In the genomic region with DNA sequence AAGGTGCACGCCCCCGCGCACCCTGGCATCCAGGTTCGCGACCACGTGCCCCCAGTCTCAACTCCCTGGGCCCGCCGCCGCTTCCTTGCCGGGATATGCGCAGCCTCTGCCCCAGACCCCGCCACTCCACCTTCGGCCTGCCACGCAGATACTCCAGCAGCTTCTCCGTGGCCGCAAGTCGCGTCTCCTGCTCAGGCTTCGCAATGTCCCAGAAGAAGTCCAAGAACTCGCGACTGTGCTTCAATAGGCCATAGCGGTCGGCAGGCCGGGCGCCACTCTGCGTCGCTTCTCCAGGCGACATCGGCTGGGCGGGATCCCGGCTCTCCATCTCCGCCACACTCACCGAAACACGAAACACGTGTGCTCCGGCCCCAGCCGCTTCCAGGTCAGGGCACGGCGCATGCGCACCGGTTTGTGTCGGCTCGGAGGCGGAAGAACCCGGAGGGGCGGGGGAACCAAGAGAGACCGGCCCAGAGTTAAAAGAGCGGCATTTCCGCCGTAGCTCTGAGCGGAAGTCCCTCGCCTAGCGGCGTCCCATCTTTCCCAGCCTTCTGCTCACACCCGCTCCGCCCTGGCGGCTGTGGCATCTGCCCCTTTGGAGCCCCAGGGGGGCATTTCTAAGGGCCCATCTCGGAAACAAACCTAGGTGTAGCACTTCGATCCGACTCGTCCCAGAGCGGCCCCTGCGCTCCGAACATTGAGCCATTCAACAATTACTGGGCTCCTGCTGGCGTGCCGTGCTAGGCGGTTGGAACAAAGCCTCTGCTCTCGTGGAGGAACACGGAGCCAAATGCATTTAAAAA, we compare ENCODE assay signal across 1 cellular context.
TF ChIP-seq lines count a peak whose summit lies in the region.

A gene with protein sequence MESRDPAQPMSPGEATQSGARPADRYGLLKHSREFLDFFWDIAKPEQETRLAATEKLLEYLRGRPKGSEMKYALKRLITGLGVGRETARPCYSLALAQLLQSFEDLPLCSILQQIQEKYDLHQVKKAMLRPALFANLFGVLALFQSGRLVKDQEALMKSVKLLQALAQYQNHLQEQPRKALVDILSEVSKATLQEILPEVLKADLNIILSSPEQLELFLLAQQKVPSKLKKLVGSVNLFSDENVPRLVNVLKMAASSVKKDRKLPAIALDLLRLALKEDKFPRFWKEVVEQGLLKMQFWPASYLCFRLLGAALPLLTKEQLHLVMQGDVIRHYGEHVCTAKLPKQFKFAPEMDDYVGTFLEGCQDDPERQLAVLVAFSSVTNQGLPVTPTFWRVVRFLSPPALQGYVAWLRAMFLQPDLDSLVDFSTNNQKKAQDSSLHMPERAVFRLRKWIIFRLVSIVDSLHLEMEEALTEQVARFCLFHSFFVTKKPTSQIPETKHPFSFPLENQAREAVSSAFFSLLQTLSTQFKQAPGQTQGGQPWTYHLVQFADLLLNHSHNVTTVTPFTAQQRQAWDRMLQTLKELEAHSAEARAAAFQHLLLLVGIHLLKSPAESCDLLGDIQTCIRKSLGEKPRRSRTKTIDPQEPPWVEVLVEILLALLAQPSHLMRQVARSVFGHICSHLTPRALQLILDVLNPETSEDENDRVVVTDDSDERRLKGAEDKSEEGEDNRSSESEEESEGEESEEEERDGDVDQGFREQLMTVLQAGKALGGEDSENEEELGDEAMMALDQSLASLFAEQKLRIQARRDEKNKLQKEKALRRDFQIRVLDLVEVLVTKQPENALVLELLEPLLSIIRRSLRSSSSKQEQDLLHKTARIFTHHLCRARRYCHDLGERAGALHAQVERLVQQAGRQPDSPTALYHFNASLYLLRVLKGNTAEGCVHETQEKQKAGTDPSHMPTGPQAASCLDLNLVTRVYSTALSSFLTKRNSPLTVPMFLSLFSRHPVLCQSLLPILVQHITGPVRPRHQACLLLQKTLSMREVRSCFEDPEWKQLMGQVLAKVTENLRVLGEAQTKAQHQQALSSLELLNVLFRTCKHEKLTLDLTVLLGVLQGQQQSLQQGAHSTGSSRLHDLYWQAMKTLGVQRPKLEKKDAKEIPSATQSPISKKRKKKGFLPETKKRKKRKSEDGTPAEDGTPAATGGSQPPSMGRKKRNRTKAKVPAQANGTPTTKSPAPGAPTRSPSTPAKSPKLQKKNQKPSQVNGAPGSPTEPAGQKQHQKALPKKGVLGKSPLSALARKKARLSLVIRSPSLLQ (N-terminal part only) (minus strand): TSS at position 388 of the 803 bp plus-strand sequence. CDS start 60 bp downstream, at position 328.

TF ChIP-seq in HepG2, 621 proteins besides CTCF, POLR2A, EP300 and RAD21 (continued from another document and continues in another):
- TF ChIP-seq, protein P1, sequence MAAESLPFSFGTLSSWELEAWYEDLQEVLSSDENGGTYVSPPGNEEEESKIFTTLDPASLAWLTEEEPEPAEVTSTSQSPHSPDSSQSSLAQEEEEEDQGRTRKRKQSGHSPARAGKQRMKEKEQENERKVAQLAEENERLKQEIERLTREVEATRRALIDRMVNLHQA (CRISPR knock-in tag; IDR thresholded peaks at IDR 0.05) = no peak
- TF ChIP-seq ZNF44 (CRISPR knock-in tag; IDR thresholded peaks at IDR 0.05) = no peak; the same call in 1 of the 2 replicates
- TF ChIP-seq SIN3B (IDR thresholded peaks at IDR 0.05; ENCODE audit: low read length) = no peak; the same call in 1 of the 2 replicates
- TF ChIP-seq ZMAT3 (CRISPR knock-in tag; conservative IDR thresholded peaks at IDR 0.05) = peak; percentile 74
- TF ChIP-seq ZNF12 (CRISPR knock-in tag; IDR thresholded peaks at IDR 0.05) = 0 out of 2 replicates have a peak, but pooled peaks have one; percentile 12
- TF ChIP-seq, protein P2, sequence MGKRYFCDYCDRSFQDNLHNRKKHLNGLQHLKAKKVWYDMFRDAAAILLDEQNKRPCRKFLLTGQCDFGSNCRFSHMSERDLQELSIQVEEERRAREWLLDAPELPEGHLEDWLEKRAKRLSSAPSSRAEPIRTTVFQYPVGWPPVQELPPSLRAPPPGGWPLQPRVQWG (CRISPR knock-in tag; IDR thresholded peaks at IDR 0.05; ENCODE audit: borderline replicate concordance, low read depth) = no peak
- no peak for TF ChIP-seq ZNF207 (IDR thresholded peaks at IDR 0.05; ENCODE audit: borderline replicate concordance)
- TF ChIP-seq ZSCAN9 (CRISPR knock-in tag; IDR thresholded peaks at IDR 0.05; ENCODE audit: borderline replicate concordance) = peak; percentile 65
- no peak for TF ChIP-seq ZNF775 (CRISPR knock-in tag; IDR thresholded peaks at IDR 0.05; ENCODE audit: borderline replicate concordance)
- TF ChIP-seq NCOA2 (CRISPR knock-in tag; IDR thresholded peaks at IDR 0.05) = no peak
- TF ChIP-seq, protein P3, sequence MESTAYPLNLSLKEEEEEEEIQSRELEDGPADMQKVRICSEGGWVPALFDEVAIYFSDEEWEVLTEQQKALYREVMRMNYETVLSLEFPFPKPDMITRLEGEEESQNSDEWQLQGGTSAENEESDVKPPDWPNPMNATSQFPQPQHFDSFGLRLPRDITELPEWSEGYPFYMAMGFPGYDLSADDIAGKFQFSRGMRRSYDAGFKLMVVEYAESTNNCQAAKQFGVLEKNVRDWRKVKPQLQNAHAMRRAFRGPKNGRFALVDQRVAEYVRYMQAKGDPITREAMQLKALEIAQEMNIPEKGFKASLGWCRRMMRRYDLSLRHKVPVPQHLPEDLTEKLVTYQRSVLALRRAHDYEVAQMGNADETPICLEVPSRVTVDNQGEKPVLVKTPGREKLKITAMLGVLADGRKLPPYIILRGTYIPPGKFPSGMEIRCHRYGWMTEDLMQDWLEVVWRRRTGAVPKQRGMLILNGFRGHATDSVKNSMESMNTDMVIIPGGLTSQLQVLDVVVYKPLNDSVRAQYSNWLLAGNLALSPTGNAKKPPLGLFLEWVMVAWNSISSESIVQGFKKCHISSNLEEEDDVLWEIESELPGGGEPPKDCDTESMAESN (CRISPR knock-in tag; conservative IDR thresholded peaks at IDR 0.05) = peak; percentile 92; the same call in 1 of the 2 replicates
- TF ChIP-seq, protein P4, sequence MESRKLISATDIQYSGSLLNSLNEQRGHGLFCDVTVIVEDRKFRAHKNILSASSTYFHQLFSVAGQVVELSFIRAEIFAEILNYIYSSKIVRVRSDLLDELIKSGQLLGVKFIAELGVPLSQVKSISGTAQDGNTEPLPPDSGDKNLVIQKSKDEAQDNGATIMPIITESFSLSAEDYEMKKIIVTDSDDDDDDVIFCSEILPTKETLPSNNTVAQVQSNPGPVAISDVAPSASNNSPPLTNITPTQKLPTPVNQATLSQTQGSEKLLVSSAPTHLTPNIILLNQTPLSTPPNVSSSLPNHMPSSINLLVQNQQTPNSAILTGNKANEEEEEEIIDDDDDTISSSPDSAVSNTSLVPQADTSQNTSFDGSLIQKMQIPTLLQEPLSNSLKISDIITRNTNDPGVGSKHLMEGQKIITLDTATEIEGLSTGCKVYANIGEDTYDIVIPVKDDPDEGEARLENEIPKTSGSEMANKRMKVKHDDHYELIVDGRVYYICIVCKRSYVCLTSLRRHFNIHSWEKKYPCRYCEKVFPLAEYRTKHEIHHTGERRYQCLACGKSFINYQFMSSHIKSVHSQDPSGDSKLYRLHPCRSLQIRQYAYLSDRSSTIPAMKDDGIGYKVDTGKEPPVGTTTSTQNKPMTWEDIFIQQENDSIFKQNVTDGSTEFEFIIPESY (CRISPR knock-in tag; IDR thresholded peaks at IDR 0.05) = no peak
- TF ChIP-seq HNRNPK (IDR thresholded peaks at IDR 0.05; ENCODE audit: low read depth, low read length, poor library complexity, severe bottlenecking) = no peak
- no peak for TF ChIP-seq ZNF841 (CRISPR knock-in tag; IDR thresholded peaks at IDR 0.05; ENCODE audit: borderline replicate concordance)
- TF ChIP-seq ZNF564 (CRISPR knock-in tag; IDR thresholded peaks at IDR 0.05) = peak; percentile 70; the same call in 1 of the 2 replicates
- TF ChIP-seq, protein P5, sequence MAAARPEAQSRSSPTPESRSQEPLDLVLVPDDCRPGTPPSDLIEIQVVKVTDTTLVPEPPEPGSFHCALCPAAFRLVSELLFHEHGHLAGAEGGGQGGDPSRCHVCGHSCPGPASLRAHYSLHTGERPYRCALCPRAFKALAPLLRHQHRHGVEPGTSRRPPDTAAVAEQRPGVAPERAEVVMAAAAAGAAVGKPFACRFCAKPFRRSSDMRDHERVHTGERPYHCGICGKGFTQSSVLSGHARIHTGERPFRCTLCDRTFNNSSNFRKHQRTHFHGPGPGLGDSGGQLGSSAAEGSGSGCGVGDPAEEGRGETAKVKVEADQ (CRISPR knock-in tag; IDR thresholded peaks at IDR 0.05; ENCODE audit: borderline replicate concordance) = no peak; the same call in 1 of the 2 replicates
- peak; percentile 63; the same call in 1 of the 2 replicates for TF ChIP-seq ZNF354B (CRISPR knock-in tag; IDR thresholded peaks at IDR 0.05)
- TF ChIP-seq, protein P6, sequence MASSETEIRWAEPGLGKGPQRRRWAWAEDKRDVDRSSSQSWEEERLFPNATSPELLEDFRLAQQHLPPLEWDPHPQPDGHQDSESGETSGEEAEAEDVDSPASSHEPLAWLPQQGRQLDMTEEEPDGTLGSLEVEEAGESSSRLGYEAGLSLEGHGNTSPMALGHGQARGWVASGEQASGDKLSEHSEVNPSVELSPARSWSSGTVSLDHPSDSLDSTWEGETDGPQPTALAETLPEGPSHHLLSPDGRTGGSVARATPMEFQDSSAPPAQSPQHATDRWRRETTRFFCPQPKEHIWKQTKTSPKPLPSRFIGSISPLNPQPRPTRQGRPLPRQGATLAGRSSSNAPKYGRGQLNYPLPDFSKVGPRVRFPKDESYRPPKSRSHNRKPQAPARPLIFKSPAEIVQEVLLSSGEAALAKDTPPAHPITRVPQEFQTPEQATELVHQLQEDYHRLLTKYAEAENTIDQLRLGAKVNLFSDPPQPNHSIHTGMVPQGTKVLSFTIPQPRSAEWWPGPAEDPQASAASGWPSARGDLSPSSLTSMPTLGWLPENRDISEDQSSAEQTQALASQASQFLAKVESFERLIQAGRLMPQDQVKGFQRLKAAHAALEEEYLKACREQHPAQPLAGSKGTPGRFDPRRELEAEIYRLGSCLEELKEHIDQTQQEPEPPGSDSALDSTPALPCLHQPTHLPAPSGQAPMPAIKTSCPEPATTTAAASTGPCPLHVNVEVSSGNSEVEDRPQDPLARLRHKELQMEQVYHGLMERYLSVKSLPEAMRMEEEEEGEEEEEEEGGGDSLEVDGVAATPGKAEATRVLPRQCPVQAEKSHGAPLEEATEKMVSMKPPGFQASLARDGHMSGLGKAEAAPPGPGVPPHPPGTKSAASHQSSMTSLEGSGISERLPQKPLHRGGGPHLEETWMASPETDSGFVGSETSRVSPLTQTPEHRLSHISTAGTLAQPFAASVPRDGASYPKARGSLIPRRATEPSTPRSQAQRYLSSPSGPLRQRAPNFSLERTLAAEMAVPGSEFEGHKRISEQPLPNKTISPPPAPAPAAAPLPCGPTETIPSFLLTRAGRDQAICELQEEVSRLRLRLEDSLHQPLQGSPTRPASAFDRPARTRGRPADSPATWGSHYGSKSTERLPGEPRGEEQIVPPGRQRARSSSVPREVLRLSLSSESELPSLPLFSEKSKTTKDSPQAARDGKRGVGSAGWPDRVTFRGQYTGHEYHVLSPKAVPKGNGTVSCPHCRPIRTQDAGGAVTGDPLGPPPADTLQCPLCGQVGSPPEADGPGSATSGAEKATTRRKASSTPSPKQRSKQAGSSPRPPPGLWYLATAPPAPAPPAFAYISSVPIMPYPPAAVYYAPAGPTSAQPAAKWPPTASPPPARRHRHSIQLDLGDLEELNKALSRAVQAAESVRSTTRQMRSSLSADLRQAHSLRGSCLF (CRISPR knock-in tag; IDR thresholded peaks at IDR 0.05; ENCODE audit: borderline replicate concordance) = no peak
- TF ChIP-seq ZNF160 (CRISPR knock-in tag; IDR thresholded peaks at IDR 0.05) = peak; percentile 52
- TF ChIP-seq FOXC1 (CRISPR knock-in tag; IDR thresholded peaks at IDR 0.05; ENCODE audit: borderline replicate concordance) = peak; percentile 96
- no peak for TF ChIP-seq FOSL1 (CRISPR knock-in tag; IDR thresholded peaks at IDR 0.05; ENCODE audit: borderline replicate concordance)
- peak; percentile 43; the same call in 1 of the 2 replicates for TF ChIP-seq ZNF792 (CRISPR knock-in tag; IDR thresholded peaks at IDR 0.05)
- TF ChIP-seq, protein P7, sequence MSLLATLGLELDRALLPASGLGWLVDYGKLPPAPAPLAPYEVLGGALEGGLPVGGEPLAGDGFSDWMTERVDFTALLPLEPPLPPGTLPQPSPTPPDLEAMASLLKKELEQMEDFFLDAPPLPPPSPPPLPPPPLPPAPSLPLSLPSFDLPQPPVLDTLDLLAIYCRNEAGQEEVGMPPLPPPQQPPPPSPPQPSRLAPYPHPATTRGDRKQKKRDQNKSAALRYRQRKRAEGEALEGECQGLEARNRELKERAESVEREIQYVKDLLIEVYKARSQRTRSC (CRISPR knock-in tag; IDR thresholded peaks at IDR 0.05; ENCODE audit: low read depth) = 0 out of 2 replicates have a peak, but pooled peaks have one; percentile 61
- TF ChIP-seq ZEB1 (IDR thresholded peaks at IDR 0.05; ENCODE audit: insufficient replicate concordance, low read depth) = no peak
- no peak for TF ChIP-seq MZF1 (CRISPR knock-in tag; IDR thresholded peaks at IDR 0.05; ENCODE audit: borderline replicate concordance)
- TF ChIP-seq ZSCAN22 (CRISPR knock-in tag; IDR thresholded peaks at IDR 0.05) = peak; percentile 77
- TF ChIP-seq GATA4 (IDR thresholded peaks at IDR 0.05; ENCODE audit: borderline replicate concordance, low read depth) = no peak
- no peak for TF ChIP-seq TEAD2 (CRISPR knock-in tag; IDR thresholded peaks at IDR 0.05)
- no peak; the same call in 1 of the 2 replicates for TF ChIP-seq SMYD3 (CRISPR knock-in tag; IDR thresholded peaks at IDR 0.05)
- TF ChIP-seq PHB2 (IDR thresholded peaks at IDR 0.05; ENCODE audit: partially characterized antibody) = no peak
- TF ChIP-seq, protein P8, sequence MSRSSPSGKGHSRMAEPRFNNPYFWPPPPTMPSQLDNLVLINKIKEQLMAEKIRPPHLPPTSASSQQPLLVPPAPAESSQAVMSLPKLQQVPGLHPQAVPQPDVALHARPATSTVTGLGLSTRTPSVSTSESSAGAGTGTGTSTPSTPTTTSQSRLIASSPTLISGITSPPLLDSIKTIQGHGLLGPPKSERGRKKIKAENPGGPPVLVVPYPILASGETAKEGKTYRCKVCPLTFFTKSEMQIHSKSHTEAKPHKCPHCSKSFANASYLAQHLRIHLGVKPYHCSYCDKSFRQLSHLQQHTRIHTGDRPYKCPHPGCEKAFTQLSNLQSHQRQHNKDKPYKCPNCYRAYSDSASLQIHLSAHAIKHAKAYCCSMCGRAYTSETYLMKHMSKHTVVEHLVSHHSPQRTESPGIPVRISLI (CRISPR knock-in tag; IDR thresholded peaks at IDR 0.05; ENCODE audit: borderline replicate concordance) = no peak
- TF ChIP-seq, protein P9, sequence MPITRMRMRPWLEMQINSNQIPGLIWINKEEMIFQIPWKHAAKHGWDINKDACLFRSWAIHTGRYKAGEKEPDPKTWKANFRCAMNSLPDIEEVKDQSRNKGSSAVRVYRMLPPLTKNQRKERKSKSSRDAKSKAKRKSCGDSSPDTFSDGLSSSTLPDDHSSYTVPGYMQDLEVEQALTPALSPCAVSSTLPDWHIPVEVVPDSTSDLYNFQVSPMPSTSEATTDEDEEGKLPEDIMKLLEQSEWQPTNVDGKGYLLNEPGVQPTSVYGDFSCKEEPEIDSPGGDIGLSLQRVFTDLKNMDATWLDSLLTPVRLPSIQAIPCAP (CRISPR knock-in tag; IDR thresholded peaks at IDR 0.05; ENCODE audit: low read depth) = no peak
- TF ChIP-seq CEBPG (CRISPR knock-in tag; IDR thresholded peaks at IDR 0.05) = no peak
- no peak for TF ChIP-seq RBM22 (optimal IDR thresholded peaks at IDR 0.05; ENCODE audit: low read length)
- TF ChIP-seq HOXA7 (CRISPR knock-in tag; IDR thresholded peaks at IDR 0.05) = no peak
- no peak for TF ChIP-seq TRIM24 (CRISPR knock-in tag; IDR thresholded peaks at IDR 0.05)
- TF ChIP-seq ZNF607 (CRISPR knock-in tag; IDR thresholded peaks at IDR 0.05; ENCODE audit: borderline replicate concordance) = peak; percentile 89
- peak; percentile 91 for TF ChIP-seq ZNF430 (CRISPR knock-in tag; IDR thresholded peaks at IDR 0.05)
